1 cellular context compared by ENCODE assay signal in genomic region chr4:27068151-27068862, GRCh38.
TF ChIP-seq lines count a peak whose summit lies in the region.

No MANE protein-coding gene starts in this region.

TF ChIP-seq in GM23338, 12 proteins besides CTCF, POLR2A, EP300 and RAD21 (continued from another document):
- no peak for TF ChIP-seq ZNF462 (CRISPR knock-in tag; IDR thresholded peaks at IDR 0.05)
- TF ChIP-seq ZNF331 (CRISPR knock-in tag; IDR thresholded peaks at IDR 0.05; ENCODE audit: low read depth): no peak
- TF ChIP-seq ZNF114 (CRISPR knock-in tag; IDR thresholded peaks at IDR 0.05): no peak
- no peak for TF ChIP-seq EZH2 (IDR thresholded peaks at IDR 0.05; ENCODE audit: low read depth, unreplicated experiment)
- TF ChIP-seq EZH2phosphoT487 (IDR thresholded peaks at IDR 0.05; ENCODE audit: unreplicated experiment): no peak
- no peak for TF ChIP-seq POLR2AphosphoS5 (IDR thresholded peaks at IDR 0.05; ENCODE audit: low read depth)
- TF ChIP-seq ETS1 (IDR thresholded peaks at IDR 0.05): no peak
- TF ChIP-seq JUNB (IDR thresholded peaks at IDR 0.05; ENCODE audit: unreplicated experiment): no peak
- TF ChIP-seq CREB1 (CRISPR knock-in tag; IDR thresholded peaks at IDR 0.05; ENCODE audit: low read depth): no peak
